ENCODE assay signal across 2 cellular contexts in genomic region chr6:164378330-164378729, GRCh38.
TF ChIP-seq lines count a peak whose summit lies in the region.

No MANE protein-coding gene starts in this region.

TF ChIP-seq in H1, 55 proteins besides CTCF, POLR2A, EP300 and RAD21 (continued from another document):
- no peak for TF ChIP-seq TAF7 (optimal IDR thresholded peaks at IDR 0.05; ENCODE audit: borderline replicate concordance, low read depth, low read length)
- TF ChIP-seq, protein P1, sequence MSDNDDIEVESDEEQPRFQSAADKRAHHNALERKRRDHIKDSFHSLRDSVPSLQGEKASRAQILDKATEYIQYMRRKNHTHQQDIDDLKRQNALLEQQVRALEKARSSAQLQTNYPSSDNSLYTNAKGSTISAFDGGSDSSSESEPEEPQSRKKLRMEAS (IDR thresholded peaks at IDR 0.05) = no peak
- TF ChIP-seq GTF2F1 (IDR thresholded peaks at IDR 0.05; ENCODE audit: borderline replicate concordance, low read depth, low read length) = no peak
- TF ChIP-seq HDAC2 (IDR thresholded peaks at IDR 0.05; ENCODE audit: borderline replicate concordance in 1 of 2, low read depth in 2 of 2, low read length in 2 of 2) = no peak
- TF ChIP-seq SIX5 (IDR thresholded peaks at IDR 0.05; ENCODE audit: low read depth, low read length) = no peak
- no peak for TF ChIP-seq TCF12 (IDR thresholded peaks at IDR 0.05; ENCODE audit: low read depth, low read length)
- no peak for TF ChIP-seq POU5F1 (IDR thresholded peaks at IDR 0.05; ENCODE audit: low read depth, low read length)
- TF ChIP-seq CBX5 (IDR thresholded peaks at IDR 0.05; ENCODE audit: low read depth, low read length) = no peak
- no peak for TF ChIP-seq SRF (IDR thresholded peaks at IDR 0.05; ENCODE audit: low read depth, low read length)
- TF ChIP-seq KDM4A (IDR thresholded peaks at IDR 0.05; ENCODE audit: low read depth, low read length, severe bottlenecking) = no peak
- TF ChIP-seq CEBPB (IDR thresholded peaks at IDR 0.05; ENCODE audit: low read depth, low read length) = no peak
- TF ChIP-seq SP2 (IDR thresholded peaks at IDR 0.05; ENCODE audit: low read length) = no peak
- TF ChIP-seq FOSL1 (IDR thresholded peaks at IDR 0.05; ENCODE audit: insufficient read depth, low read depth, low read length) = no peak
- TF ChIP-seq CHD2 (IDR thresholded peaks at IDR 0.05; ENCODE audit: low read length) = no peak
TF ChIP-seq in H1: peak in this region for 0.

TF ChIP-seq in WTC11, 78 proteins besides CTCF, POLR2A, EP300 and RAD21 (continued from another document):
- TF ChIP-seq ARID4B (CRISPR knock-in tag; IDR thresholded peaks at IDR 0.05; ENCODE audit: borderline replicate concordance) = no peak
- no peak for TF ChIP-seq USF2 (CRISPR knock-in tag; IDR thresholded peaks at IDR 0.05)
- no peak for TF ChIP-seq FOXK1 (CRISPR knock-in tag; IDR thresholded peaks at IDR 0.05)
- TF ChIP-seq SP1 (CRISPR knock-in tag; conservative IDR thresholded peaks at IDR 0.05) = no peak
- TF ChIP-seq, protein P2, sequence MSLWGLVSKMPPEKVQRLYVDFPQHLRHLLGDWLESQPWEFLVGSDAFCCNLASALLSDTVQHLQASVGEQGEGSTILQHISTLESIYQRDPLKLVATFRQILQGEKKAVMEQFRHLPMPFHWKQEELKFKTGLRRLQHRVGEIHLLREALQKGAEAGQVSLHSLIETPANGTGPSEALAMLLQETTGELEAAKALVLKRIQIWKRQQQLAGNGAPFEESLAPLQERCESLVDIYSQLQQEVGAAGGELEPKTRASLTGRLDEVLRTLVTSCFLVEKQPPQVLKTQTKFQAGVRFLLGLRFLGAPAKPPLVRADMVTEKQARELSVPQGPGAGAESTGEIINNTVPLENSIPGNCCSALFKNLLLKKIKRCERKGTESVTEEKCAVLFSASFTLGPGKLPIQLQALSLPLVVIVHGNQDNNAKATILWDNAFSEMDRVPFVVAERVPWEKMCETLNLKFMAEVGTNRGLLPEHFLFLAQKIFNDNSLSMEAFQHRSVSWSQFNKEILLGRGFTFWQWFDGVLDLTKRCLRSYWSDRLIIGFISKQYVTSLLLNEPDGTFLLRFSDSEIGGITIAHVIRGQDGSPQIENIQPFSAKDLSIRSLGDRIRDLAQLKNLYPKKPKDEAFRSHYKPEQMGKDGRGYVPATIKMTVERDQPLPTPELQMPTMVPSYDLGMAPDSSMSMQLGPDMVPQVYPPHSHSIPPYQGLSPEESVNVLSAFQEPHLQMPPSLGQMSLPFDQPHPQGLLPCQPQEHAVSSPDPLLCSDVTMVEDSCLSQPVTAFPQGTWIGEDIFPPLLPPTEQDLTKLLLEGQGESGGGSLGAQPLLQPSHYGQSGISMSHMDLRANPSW (CRISPR knock-in tag; conservative IDR thresholded peaks at IDR 0.05; ENCODE audit: low read depth) = no peak
- TF ChIP-seq OVOL2 (CRISPR knock-in tag; IDR thresholded peaks at IDR 0.05; ENCODE audit: borderline replicate concordance) = no peak
- no peak for TF ChIP-seq PRRX2 (CRISPR knock-in tag; IDR thresholded peaks at IDR 0.05)
- no peak for TF ChIP-seq NR3C1 (CRISPR knock-in tag; conservative IDR thresholded peaks at IDR 0.05; ENCODE audit: low read depth)
- TF ChIP-seq, protein P3, sequence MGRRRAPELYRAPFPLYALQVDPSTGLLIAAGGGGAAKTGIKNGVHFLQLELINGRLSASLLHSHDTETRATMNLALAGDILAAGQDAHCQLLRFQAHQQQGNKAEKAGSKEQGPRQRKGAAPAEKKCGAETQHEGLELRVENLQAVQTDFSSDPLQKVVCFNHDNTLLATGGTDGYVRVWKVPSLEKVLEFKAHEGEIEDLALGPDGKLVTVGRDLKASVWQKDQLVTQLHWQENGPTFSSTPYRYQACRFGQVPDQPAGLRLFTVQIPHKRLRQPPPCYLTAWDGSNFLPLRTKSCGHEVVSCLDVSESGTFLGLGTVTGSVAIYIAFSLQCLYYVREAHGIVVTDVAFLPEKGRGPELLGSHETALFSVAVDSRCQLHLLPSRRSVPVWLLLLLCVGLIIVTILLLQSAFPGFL (CRISPR knock-in tag; IDR thresholded peaks at IDR 0.05; ENCODE audit: borderline replicate concordance) = no peak
- TF ChIP-seq, protein P4, sequence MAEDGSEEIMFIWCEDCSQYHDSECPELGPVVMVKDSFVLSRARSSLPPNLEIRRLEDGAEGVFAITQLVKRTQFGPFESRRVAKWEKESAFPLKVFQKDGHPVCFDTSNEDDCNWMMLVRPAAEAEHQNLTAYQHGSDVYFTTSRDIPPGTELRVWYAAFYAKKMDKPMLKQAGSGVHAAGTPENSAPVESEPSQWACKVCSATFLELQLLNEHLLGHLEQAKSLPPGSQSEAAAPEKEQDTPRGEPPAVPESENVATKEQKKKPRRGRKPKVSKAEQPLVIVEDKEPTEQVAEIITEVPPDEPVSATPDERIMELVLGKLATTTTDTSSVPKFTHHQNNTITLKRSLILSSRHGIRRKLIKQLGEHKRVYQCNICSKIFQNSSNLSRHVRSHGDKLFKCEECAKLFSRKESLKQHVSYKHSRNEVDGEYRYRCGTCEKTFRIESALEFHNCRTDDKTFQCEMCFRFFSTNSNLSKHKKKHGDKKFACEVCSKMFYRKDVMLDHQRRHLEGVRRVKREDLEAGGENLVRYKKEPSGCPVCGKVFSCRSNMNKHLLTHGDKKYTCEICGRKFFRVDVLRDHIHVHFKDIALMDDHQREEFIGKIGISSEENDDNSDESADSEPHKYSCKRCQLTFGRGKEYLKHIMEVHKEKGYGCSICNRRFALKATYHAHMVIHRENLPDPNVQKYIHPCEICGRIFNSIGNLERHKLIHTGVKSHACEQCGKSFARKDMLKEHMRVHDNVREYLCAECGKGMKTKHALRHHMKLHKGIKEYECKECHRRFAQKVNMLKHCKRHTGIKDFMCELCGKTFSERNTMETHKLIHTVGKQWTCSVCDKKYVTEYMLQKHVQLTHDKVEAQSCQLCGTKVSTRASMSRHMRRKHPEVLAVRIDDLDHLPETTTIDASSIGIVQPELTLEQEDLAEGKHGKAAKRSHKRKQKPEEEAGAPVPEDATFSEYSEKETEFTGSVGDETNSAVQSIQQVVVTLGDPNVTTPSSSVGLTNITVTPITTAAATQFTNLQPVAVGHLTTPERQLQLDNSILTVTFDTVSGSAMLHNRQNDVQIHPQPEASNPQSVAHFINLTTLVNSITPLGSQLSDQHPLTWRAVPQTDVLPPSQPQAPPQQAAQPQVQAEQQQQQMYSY (CRISPR knock-in tag; IDR thresholded peaks at IDR 0.05) = no peak
- no peak for TF ChIP-seq SMAD4 (CRISPR knock-in tag; IDR thresholded peaks at IDR 0.05)
TF ChIP-seq in WTC11: peak in this region for 0.
